Comparison of ENCODE assay signal across 9 cellular contexts in the genomic region with DNA sequence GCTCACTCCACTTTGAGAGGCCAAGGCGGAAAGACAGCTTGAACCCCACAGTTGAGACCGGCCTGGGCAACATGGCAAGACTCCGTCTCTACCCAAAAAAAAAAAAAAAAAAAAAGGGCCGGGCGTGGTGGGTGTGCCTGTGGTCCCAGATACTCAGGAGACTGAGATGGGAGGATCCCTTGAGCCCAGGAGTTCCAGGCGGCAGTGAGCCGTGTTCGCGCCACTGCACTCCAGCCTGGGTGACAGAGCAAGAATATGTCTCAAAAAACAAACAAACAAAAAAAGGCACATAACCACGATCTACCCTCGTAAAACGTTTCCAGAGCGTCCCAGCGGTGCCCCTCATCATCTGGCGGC. TPM values are rescaled to one million over a fixed set of nuclear protein-coding genes. Genes with fewer than 3 reads are reported as not detected.
DNase-seq lines count a peak whose midpoint lies in the region; ATAC-seq, FAIRE-seq and TF ChIP-seq lines count a peak whose summit lies in the region.
"Had no signal": no experiment of that assay in that cellular context is flagged by ENCODE, and none has a peak within 500 bp of the region (broad histone marks: within the 10 kb centered on the region; RNA-seq: fewer than 3 reads in every experiment).

No MANE protein-coding gene starts in this region.

- H3K9ac ChIP-seq in parathyroid adenoma = peak overlapping the region; percentile 19

- H3K4me1 ChIP-seq in RWPE2 (ENCODE audit: insufficient read depth, poor library complexity, severe bottlenecking) (no peaks in the 10 kb centered on the region), esophagus squamous epithelium (peaks cover 18 to 42% (median 18%) of the 10 kb centered on the region in 3 donors), parathyroid adenoma (no peaks in the 10 kb centered on the region)

- H3K4me2 ChIP-seq in parathyroid adenoma (ENCODE audit: low read length) = peak overlapping the region; percentile 85

- H3K79me2 ChIP-seq in parathyroid adenoma = no peaks in the 10 kb centered on the region

- H3K27ac Mint-ChIP-seq in Calu3 (ENCODE audit: unreplicated experiment) = peak overlapping the region; percentile 73

- H3K4me3 Mint-ChIP-seq in Calu3 (ENCODE audit: low read depth, unreplicated experiment) = peak overlapping the region; percentile 91

- no peak for FAIRE-seq in GM12892 (lab: Jason Lieb, UNC)

- H3K27me3 ChIP-seq in RWPE2 (ENCODE audit: insufficient read depth, poor library complexity, severe bottlenecking) = no peaks in the 10 kb centered on the region
- no peaks in the 10 kb centered on the region for H3K27me3 ChIP-seq in esophagus squamous epithelium
- no peaks in the 10 kb centered on the region for H3K27me3 ChIP-seq in parathyroid adenoma (ENCODE audit: control insufficient read depth, insufficient read depth, low read length)

- peak overlapping the region; percentile 88 for H2AFZ ChIP-seq in parathyroid adenoma

- H3K9me3 ChIP-seq in RWPE2 (ENCODE audit: severe bottlenecking) (no peaks in the 10 kb centered on the region), esophagus squamous epithelium (no peaks in the 10 kb centered on the region), parathyroid adenoma (ENCODE audit: control insufficient read depth, low read length) (no peaks in the 10 kb centered on the region)

- H3K4me1 Mint-ChIP-seq in Calu3 (ENCODE audit: low read depth, unreplicated experiment) = peaks cover 32% of the 10 kb centered on the region

- H3K27ac ChIP-seq in RWPE2 (ENCODE audit: poor library complexity, severe bottlenecking) (peak overlapping the region; percentile 60), esophagus squamous epithelium (peak overlapping the region; percentile 80 to 93 (median 92)), parathyroid adenoma (peak overlapping the region; percentile 64)

- TF ChIP-seq POLR2A in esophagus squamous epithelium (IDR thresholded peaks at IDR 0.05) (no peak), GM12892 (IDR thresholded peaks at IDR 0.05; ENCODE audit: low read depth, low read length) (no peak)

- H3K36me3 ChIP-seq in RWPE2 (ENCODE audit: low read depth) (peaks cover 11% of the 10 kb centered on the region), esophagus squamous epithelium (peaks cover 0 to 26% (median 2%) of the 10 kb centered on the region in 3 donors), parathyroid adenoma (ENCODE audit: control insufficient read depth, insufficient read depth, low read length) (no peaks in the 10 kb centered on the region)

- no TSS peak for BruUV-seq in Calu3 (replicated peaks; lab: Mats Ljungman, UMichigan)

- H3K4me3 ChIP-seq in RWPE2 (ENCODE audit: severe bottlenecking) (peak overlapping the region; percentile 71), esophagus squamous epithelium (peak overlapping the region; percentile 67 to 96 (median 86)), parathyroid adenoma (ENCODE audit: low read depth, low read length) (peak overlapping the region; percentile 81)

- H3K9me3 Mint-ChIP-seq in Calu3 (ENCODE audit: low read depth, unreplicated experiment) = no peaks in the 10 kb centered on the region

- intact Hi-C loops in Calu3 (cut with micrococcal nuclease; ENCODE audit: unreplicated experiment) (loop anchor here (5.0 kb wide), 1 partner anchor 39 kb away; a partner anchor contains a TSS), esophagus squamous epithelium (cut with DNase I) (no loop called here)

- 7 to 8% methylated on average over 15 of the region's 15 CpGs for WGBS in esophagus squamous epithelium, 2 donors

- ATAC-seq in RWPE2 (ENCODE audit: low read depth) (no peak), HG02678 (IDR thresholded peaks at IDR 0.05; ENCODE audit: unreplicated experiment) (no peak), HG03175 (IDR thresholded peaks at IDR 0.05; ENCODE audit: unreplicated experiment) (no peak)

- no peaks in the 10 kb centered on the region for H3K27me3 Mint-ChIP-seq in Calu3 (ENCODE audit: unreplicated experiment)

- TF ChIP-seq CTCF in Calu3 (IDR thresholded peaks at IDR 0.05; ENCODE audit: unreplicated experiment) (no peak), RWPE2 (IDR thresholded peaks at IDR 0.05; ENCODE audit: poor library complexity, severe bottlenecking) (no peak), esophagus squamous epithelium (IDR thresholded peaks at IDR 0.05) (no peak), parathyroid adenoma (IDR thresholded peaks at IDR 0.05) (no peak)

- peaks cover 51% of the 10 kb centered on the region for H3K36me3 Mint-ChIP-seq in Calu3 (ENCODE audit: insufficient read depth, unreplicated experiment)

- CTCF ChIA-PET in Calu3 (lab: Charles Lee) = interaction anchor here (0.6 to 1.7 kb wide), 4 partner anchors 10 to 219 kb away, joined by 3 to 9 read pairs (median 6); a partner anchor contains a TSS

- DNase-seq in Calu3 (no peak), RWPE2 (ENCODE audit: low spot score) (no peak), esophagus squamous epithelium (lab: John Stamatoyannopoulos, UW) (no peak), SKM-1 (lab: John Stamatoyannopoulos, UW; ENCODE audit: unreplicated experiment) (no peak), GM12892 (ENCODE audit: insufficient read length) (no peak)

RNA-seq across cellular contexts. Expression of a gene that starts 0.9 kb away (rescaled TPM):
- total RNA-seq in Calu3 (2022) (26.9 and 38.6 TPM in 2 replicates), esophagus squamous epithelium (10 to 100 TPM; 10.6 to 18.3 (median 12.7) TPM)
- 15.3 TPM for polyA plus RNA-seq in GM12892 (2012; ENCODE audit: missing spikeins)

RNA-seq across cellular contexts. Expression of a gene that starts 10.7 kb away (rescaled TPM):
- total RNA-seq in Calu3 (2022) = 179 and 180 TPM in 2 replicates
- total RNA-seq in esophagus squamous epithelium = 100 to 1,000 TPM; 146 to 202 (median 185) TPM
- 152 TPM for polyA plus RNA-seq in GM12892 (2012; ENCODE audit: missing spikeins)

RNA-seq across cellular contexts. Expression of a gene that starts 13.0 kb away (rescaled TPM):
- total RNA-seq in Calu3 (2022) = not detected in 2 replicates
- 1 to 10 TPM; 1.7 to 7.2 (median 3.5) TPM for total RNA-seq in esophagus squamous epithelium
- 17.3 TPM for polyA plus RNA-seq in GM12892 (2012; ENCODE audit: missing spikeins)

RNA-seq across cellular contexts. Expression of a gene that starts 17.5 kb away (rescaled TPM):
- 7.1 and 7.5 TPM in 2 replicates for total RNA-seq in Calu3 (2022)
- total RNA-seq in esophagus squamous epithelium = 1 to 10 TPM; 2.3 to 6.8 (median 2.7) TPM
- 0.95 TPM for polyA plus RNA-seq in GM12892 (2012; ENCODE audit: missing spikeins)
- total RNA-seq: occipital lobe had no signal

RNA-seq across cellular contexts. Expression of a gene that starts 24.6 kb away (rescaled TPM):
- 0.10 TPM in 1 of 2 replicates, not detected in the other for total RNA-seq in Calu3 (2022)
- total RNA-seq in esophagus squamous epithelium = under 1 TPM; 0.09 to 0.76 (median 0.25) TPM
- polyA plus RNA-seq in GM12892 (2012; ENCODE audit: missing spikeins) = 0.28 TPM
